ENCODE assay signal across 1 cellular context in the genomic region with DNA sequence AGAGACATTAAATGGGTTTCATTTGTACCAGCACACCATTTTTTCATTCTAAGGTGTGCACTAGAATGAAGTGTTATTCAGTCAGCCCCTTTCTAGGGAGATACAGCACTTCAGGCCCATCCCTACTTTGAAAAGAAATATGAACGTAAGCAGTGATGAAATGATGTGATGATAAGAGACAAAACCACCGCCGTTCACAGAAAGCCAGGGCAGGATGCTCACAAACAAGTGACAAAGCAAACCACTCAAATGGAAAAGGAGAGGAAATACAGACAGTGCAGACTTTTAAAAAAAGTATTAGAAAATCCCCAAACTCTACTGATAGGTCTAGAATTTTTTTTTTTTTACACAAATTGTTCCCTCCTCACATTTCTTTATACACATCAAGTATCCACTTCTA.
TF ChIP-seq lines count a peak whose summit lies in the region.

No MANE protein-coding gene starts in this region.

TF ChIP-seq in GM12878, 131 proteins besides CTCF, POLR2A, EP300 and RAD21 (continued from another document):
- TF ChIP-seq, protein P1, sequence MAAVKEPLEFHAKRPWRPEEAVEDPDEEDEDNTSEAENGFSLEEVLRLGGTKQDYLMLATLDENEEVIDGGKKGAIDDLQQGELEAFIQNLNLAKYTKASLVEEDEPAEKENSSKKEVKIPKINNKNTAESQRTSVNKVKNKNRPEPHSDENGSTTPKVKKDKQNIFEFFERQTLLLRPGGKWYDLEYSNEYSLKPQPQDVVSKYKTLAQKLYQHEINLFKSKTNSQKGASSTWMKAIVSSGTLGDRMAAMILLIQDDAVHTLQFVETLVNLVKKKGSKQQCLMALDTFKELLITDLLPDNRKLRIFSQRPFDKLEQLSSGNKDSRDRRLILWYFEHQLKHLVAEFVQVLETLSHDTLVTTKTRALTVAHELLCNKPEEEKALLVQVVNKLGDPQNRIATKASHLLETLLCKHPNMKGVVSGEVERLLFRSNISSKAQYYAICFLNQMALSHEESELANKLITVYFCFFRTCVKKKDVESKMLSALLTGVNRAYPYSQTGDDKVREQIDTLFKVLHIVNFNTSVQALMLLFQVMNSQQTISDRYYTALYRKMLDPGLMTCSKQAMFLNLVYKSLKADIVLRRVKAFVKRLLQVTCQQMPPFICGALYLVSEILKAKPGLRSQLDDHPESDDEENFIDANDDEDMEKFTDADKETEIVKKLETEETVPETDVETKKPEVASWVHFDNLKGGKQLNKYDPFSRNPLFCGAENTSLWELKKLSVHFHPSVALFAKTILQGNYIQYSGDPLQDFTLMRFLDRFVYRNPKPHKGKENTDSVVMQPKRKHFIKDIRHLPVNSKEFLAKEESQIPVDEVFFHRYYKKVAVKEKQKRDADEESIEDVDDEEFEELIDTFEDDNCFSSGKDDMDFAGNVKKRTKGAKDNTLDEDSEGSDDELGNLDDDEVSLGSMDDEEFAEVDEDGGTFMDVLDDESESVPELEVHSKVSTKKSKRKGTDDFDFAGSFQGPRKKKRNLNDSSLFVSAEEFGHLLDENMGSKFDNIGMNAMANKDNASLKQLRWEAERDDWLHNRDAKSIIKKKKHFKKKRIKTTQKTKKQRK (IDR thresholded peaks at IDR 0.05; ENCODE audit: low read depth, low read length): no peak
- TF ChIP-seq ZBTB33 (IDR thresholded peaks at IDR 0.05) (no peak), NBN (IDR thresholded peaks at IDR 0.05) (0 out of 2 replicates have a peak, but pooled peaks have one; percentile 53), ZBTB11 (CRISPR knock-in tag; IDR thresholded peaks at IDR 0.05) (no peak), PML (IDR thresholded peaks at IDR 0.05; ENCODE audit: low read length) (no peak), TCF12 (IDR thresholded peaks at IDR 0.05; ENCODE audit: low read depth, low read length) (no peak)
- TF ChIP-seq, protein P2, sequence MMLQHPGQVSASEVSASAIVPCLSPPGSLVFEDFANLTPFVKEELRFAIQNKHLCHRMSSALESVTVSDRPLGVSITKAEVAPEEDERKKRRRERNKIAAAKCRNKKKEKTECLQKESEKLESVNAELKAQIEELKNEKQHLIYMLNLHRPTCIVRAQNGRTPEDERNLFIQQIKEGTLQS (IDR thresholded peaks at IDR 0.05; ENCODE audit: borderline replicate concordance, extremely low read depth, low read depth, low read length): no peak
- TF ChIP-seq, protein P3, sequence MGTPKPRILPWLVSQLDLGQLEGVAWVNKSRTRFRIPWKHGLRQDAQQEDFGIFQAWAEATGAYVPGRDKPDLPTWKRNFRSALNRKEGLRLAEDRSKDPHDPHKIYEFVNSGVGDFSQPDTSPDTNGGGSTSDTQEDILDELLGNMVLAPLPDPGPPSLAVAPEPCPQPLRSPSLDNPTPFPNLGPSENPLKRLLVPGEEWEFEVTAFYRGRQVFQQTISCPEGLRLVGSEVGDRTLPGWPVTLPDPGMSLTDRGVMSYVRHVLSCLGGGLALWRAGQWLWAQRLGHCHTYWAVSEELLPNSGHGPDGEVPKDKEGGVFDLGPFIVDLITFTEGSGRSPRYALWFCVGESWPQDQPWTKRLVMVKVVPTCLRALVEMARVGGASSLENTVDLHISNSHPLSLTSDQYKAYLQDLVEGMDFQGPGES (IDR thresholded peaks at IDR 0.05): no peak
